In genomic region chr14:87952307-87953094, GRCh38 we compare ENCODE assay signal across 9 cellular contexts. TPM values are rescaled to one million over a fixed set of nuclear protein-coding genes. Genes with fewer than 3 reads are reported as not detected.
DNase-seq lines count a peak whose midpoint lies in the region; ATAC-seq and TF ChIP-seq lines count a peak whose summit lies in the region.
"Had no signal": no experiment of that assay in that cellular context is flagged by ENCODE, and none has a peak within 500 bp of the region (broad histone marks: within the 10 kb centered on the region; RNA-seq: fewer than 3 reads in every experiment).

No MANE protein-coding gene starts in this region.

- TF ChIP-seq CTCF in activated B cell treated with CpG ODN at 0.5 μM for 24 hours (IDR thresholded peaks at IDR 0.05), result no peak
- TF ChIP-seq CTCF in left lung (IDR thresholded peaks at IDR 0.05), result no peak
- no peak for TF ChIP-seq CTCF in thyroid gland (IDR thresholded peaks at IDR 0.05)

- H3K36me3 ChIP-seq in CD8-positive, alpha-beta memory T cell (ENCODE audit: insufficient read depth, low read length), result no peaks in the 10 kb centered on the region
- H3K36me3 ChIP-seq in left lung (peaks cover 0 to 25% of the 10 kb centered on the region in 2 donors), thyroid gland (no peaks in the 10 kb centered on the region)

- H3K36me3 Mint-ChIP-seq in CD8-positive, alpha-beta memory T cell, result peaks cover 30 to 43% (median 38%) of the 10 kb centered on the region in 3 donors
- H3K36me3 Mint-ChIP-seq in activated B cell treated with CpG ODN at 0.5 μM for 24 hours (ENCODE audit: low read depth), result peaks cover 14% of the 10 kb centered on the region

- peak overlapping the region; percentile 67 to 99 (median 96) for H3K27ac Mint-ChIP-seq in CD8-positive, alpha-beta memory T cell
- peak overlapping the region; percentile 69 for H3K27ac Mint-ChIP-seq in activated B cell treated with CpG ODN at 0.5 μM for 24 hours

- H3K4me3 ChIP-seq in CD8-positive, alpha-beta memory T cell (ENCODE audit: low read length), result peak overlapping the region; percentile 18
- H3K4me3 ChIP-seq in left lung, result no peak overlapping the region
- no peak overlapping the region for H3K4me3 ChIP-seq in thyroid gland (replicated peaks in 1 of 3)

- WGBS in thyroid gland, 2 donors, result 82 to 86% methylated on average over 3 of the region's 3 CpGs

- peak overlapping the region; percentile 25 for H3K27ac ChIP-seq in CD8-positive, alpha-beta memory T cell (ENCODE audit: low read depth, low read length)
- H3K27ac ChIP-seq in left lung, result no peak overlapping the region
- no peak overlapping the region for H3K27ac ChIP-seq in thyroid gland

- ATAC-seq in GM19351 (IDR thresholded peaks at IDR 0.05; ENCODE audit: unreplicated experiment), result peak; percentile 84
- peak; percentile 81 for ATAC-seq in HG03039 (IDR thresholded peaks at IDR 0.05; ENCODE audit: unreplicated experiment)
- ATAC-seq in activated B cell treated with CpG ODN at 0.5 μM for 24 hours (ENCODE audit: low read depth), result peak; percentile 57
- no peak for ATAC-seq in left lung

- DNase-seq in CD8-positive, alpha-beta memory T cell, result peak in 1 of 5 donors; percentile 41
- DNase-seq in activated B cell treated with CpG ODN at 0.5 μM for 24 hours, result no peak
- no peak for DNase-seq in NCI-H2107 treated with DMSO at 0.1 percent for 48 hours (lab: John Stamatoyannopoulos, UW; ENCODE audit: unreplicated experiment)
- DNase-seq in left lung, result no peak
- DNase-seq in NCI-H1048 (lab: John Stamatoyannopoulos, UW), result no peak
- no peak for DNase-seq in thyroid gland
- DNase-seq: hippocampal formation had no signal

- H3K27me3 Mint-ChIP-seq in CD8-positive, alpha-beta memory T cell, result no peaks in the 10 kb centered on the region
- no peaks in the 10 kb centered on the region for H3K27me3 Mint-ChIP-seq in activated B cell treated with CpG ODN at 0.5 μM for 24 hours

- no peaks in the 10 kb centered on the region for H3K9me3 Mint-ChIP-seq in CD8-positive, alpha-beta memory T cell
- H3K9me3 Mint-ChIP-seq in activated B cell treated with CpG ODN at 0.5 μM for 24 hours, result no peaks in the 10 kb centered on the region

- H3K4me1 ChIP-seq in CD8-positive, alpha-beta memory T cell (ENCODE audit: insufficient read depth, low read length), result peaks cover 27% of the 10 kb centered on the region
- H3K4me1 ChIP-seq in left lung (peaks cover 0 to 15% of the 10 kb centered on the region in 2 donors), thyroid gland (no peaks in the 10 kb centered on the region)

- intact Hi-C loops in activated B cell treated with CpG ODN at 0.5 μM for 24 hours (cut with micrococcal nuclease) (loop anchor here (2.0 to 5.0 kb wide), 2 partner anchors 40 to 54 kb away; partner anchors contain the start of gene GALC), left lung (cut with DNase I) (no loop called here), thyroid gland (cut with DNase I) (no loop called here)

- CTCF ChIA-PET in CD8-positive, alpha-beta memory T cell (lab: Charles Lee), result interaction anchor here (1.0 to 4.5 kb wide), 6 partner anchors 8 to 217 kb away, joined by 4 to 29 read pairs (median 6); partner anchors contain the start of genes GALC and GPR65
- CTCF ChIA-PET in activated B cell treated with CpG ODN at 0.5 μM for 24 hours (lab: Charles Lee), result interaction anchor here (1.3 to 1.8 kb wide), 5 partner anchors 41 to 282 kb away, joined by 3 to 11 read pairs (median 5); partner anchors contain the start of gene GALC

- no peaks in the 10 kb centered on the region for H3K27me3 ChIP-seq in CD8-positive, alpha-beta memory T cell (ENCODE audit: insufficient read depth, low read length, poor library complexity, severe bottlenecking)
- no peaks in the 10 kb centered on the region for H3K27me3 ChIP-seq in left lung
- no peaks in the 10 kb centered on the region for H3K27me3 ChIP-seq in thyroid gland

- no peak for TF ChIP-seq POLR2A in thyroid gland (IDR thresholded peaks at IDR 0.05)

- H3K9me3 ChIP-seq in CD8-positive, alpha-beta memory T cell (ENCODE audit: low read length), result no peaks in the 10 kb centered on the region
- no peaks in the 10 kb centered on the region for H3K9me3 ChIP-seq in left lung
- H3K9me3 ChIP-seq in thyroid gland, result no peaks in the 10 kb centered on the region

- POLR2A ChIA-PET in CD8-positive, alpha-beta memory T cell (lab: Charles Lee), result interaction anchor here (0.7 to 2.1 kb wide), 4 partner anchors 20 to 76 kb away, joined by 3 to 22 read pairs (median 8); partner anchors contain the start of genes GALC and GPR65
- POLR2A ChIA-PET in activated B cell treated with CpG ODN at 0.5 μM for 24 hours (lab: Charles Lee), result interaction anchor here (0.8 to 3.1 kb wide), 5 partner anchors 39 to 216 kb away, joined by 3 to 18 read pairs (median 6); partner anchors contain the start of genes GALC and GPR65

- H3K4me1 Mint-ChIP-seq in CD8-positive, alpha-beta memory T cell, result peaks cover 66 to 83% (median 69%) of the 10 kb centered on the region in 3 donors
- peaks cover 24% of the 10 kb centered on the region for H3K4me1 Mint-ChIP-seq in activated B cell treated with CpG ODN at 0.5 μM for 24 hours

- peak overlapping the region; percentile 21 to 85 (median 78) for H3K4me3 Mint-ChIP-seq in CD8-positive, alpha-beta memory T cell
- peak overlapping the region; percentile 64 for H3K4me3 Mint-ChIP-seq in activated B cell treated with CpG ODN at 0.5 μM for 24 hours

RNA-seq across cellular contexts. Expression of gene GALC, which starts 40.5 kb away (rescaled TPM):
- 10 to 100 TPM; 12.4 to 13.0 TPM for total RNA-seq in CD8-positive, alpha-beta memory T cell
- 27.7 TPM for polyA plus RNA-seq in CD8-positive, alpha-beta memory T cell
- total RNA-seq in activated B cell treated with CpG ODN at 0.5 μM for 24 hours, result 8.3 and 9.7 TPM in 2 replicates
- 10 to 100 TPM; 31.0 to 48.3 TPM for total RNA-seq in left lung
- total RNA-seq in thyroid gland, result 10 to 100 TPM; 30.9 to 68.5 (median 43.3) TPM

RNA-seq across cellular contexts. Expression of gene GPR65, which starts 52.4 kb away (rescaled TPM):
- 10 to 100 TPM; 15.2 to 16.1 TPM for total RNA-seq in CD8-positive, alpha-beta memory T cell
- polyA plus RNA-seq in CD8-positive, alpha-beta memory T cell, result 40.4 TPM
- total RNA-seq in activated B cell treated with CpG ODN at 0.5 μM for 24 hours (13.7 and 14.7 TPM in 2 replicates), left lung (10 to 100 TPM in 1 of 2 donors, 1 to 10 TPM in 1; 3.1 to 11.1 TPM), thyroid gland (1 to 10 TPM in 1 of 4 donors, under 1 TPM in 3; 0.44 to 1.3 (median 0.70) TPM)
